Comparison of ENCODE assay signal across 11 cellular contexts in genomic region chr4:40473578-40474388, GRCh38.
DNase-seq lines count a peak whose midpoint lies in the region; ATAC-seq, FAIRE-seq and TF ChIP-seq lines count a peak whose summit lies in the region.
"Had no signal": no experiment of that assay in that cellular context is flagged by ENCODE, and none has a peak within 500 bp of the region (broad histone marks: within the 10 kb centered on the region; RNA-seq: fewer than 3 reads in every experiment).

No MANE protein-coding gene starts in this region.

- H3K9me3 Mint-ChIP-seq in progenitor cell of endocrine pancreas (ENCODE audit: low read depth): no peaks in the 10 kb centered on the region

- H3K4me1 Mint-ChIP-seq in progenitor cell of endocrine pancreas (ENCODE audit: low read depth): peaks cover 45% of the 10 kb centered on the region

- H3K36me3 Mint-ChIP-seq in progenitor cell of endocrine pancreas (ENCODE audit: insufficient read depth): peaks cover 13% of the 10 kb centered on the region

- H3K27me3 Mint-ChIP-seq in progenitor cell of endocrine pancreas: no peaks in the 10 kb centered on the region

- peak; percentile 64 for ATAC-seq in GM19023 (IDR thresholded peaks at IDR 0.05; ENCODE audit: unreplicated experiment)
- ATAC-seq in HG03108 (IDR thresholded peaks at IDR 0.05; ENCODE audit: unreplicated experiment): peak; percentile 78
- no peak for ATAC-seq in Right ventricle myocardium superior (ENCODE audit: poor library complexity)
- no peak for ATAC-seq in GM18519 (IDR thresholded peaks at IDR 0.05; ENCODE audit: low FRiP score, unreplicated experiment)
- ATAC-seq: PC-3 had no signal

- intact Hi-C loops in Right ventricle myocardium superior (cut with DNase I): no loop called here

- peak overlapping the region; percentile 95 for H3K27ac Mint-ChIP-seq in progenitor cell of endocrine pancreas

- no peak for DNase-seq in progenitor cell of endocrine pancreas (ENCODE audit: low spot score, unreplicated experiment)
- DNase-seq in Right ventricle myocardium superior: no peak
- no peak for DNase-seq in NAMALWA (ENCODE audit: low spot score)
- DNase-seq in AML-193 (lab: John Stamatoyannopoulos, UW): no peak
- DNase-seq: islet precursor cell, ovary, PC-3 had no signal

- peak; percentile 91 for FAIRE-seq in colon (lab: Jason Lieb, UNC)

- TF ChIP-seq CTCF in progenitor cell of endocrine pancreas (IDR thresholded peaks at IDR 0.05; ENCODE audit: unreplicated experiment): no peak

- peak overlapping the region; percentile 71 for H3K4me3 Mint-ChIP-seq in progenitor cell of endocrine pancreas (ENCODE audit: low read depth)

Comparison
In these comparisons a context has a peak if more than half of its experiments do, and no peak if none do; other contexts are left out.
1. ATAC-seq: peak in GM19023 (single experiment) and HG03108 (single experiment); none in Right ventricle myocardium superior (single experiment) and GM18519 (single experiment).